In the genomic region with DNA sequence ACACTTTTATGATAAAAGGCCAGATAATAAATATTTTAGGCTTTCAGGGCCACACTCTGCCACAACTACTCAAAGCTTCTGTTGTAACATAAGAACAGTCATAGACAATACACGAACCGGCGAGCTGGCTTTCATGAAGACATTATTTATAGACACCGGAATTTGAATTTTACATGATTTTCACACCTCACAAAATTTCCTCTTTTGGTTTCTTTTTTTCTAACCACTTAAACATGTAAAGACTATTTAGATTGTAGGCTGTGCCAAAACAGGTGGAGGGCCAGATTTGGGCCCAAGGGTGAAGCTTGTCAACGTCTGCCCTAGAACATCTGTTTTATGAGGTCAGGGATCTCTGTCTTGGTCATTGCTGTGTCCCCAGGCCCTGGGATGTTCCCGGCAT, we compare ENCODE assay signal across 19 cellular contexts. TPM values are rescaled to one million over a fixed set of nuclear protein-coding genes. Genes with fewer than 3 reads are reported as not detected.
DNase-seq lines count a peak whose midpoint lies in the region; ATAC-seq, FAIRE-seq and TF ChIP-seq lines count a peak whose summit lies in the region.
"Had no signal": no experiment of that assay in that cellular context is flagged by ENCODE, and none has a peak within 500 bp of the region (broad histone marks: within the 10 kb centered on the region; RNA-seq: fewer than 3 reads in every experiment).

No MANE protein-coding gene starts in this region.

- H3K4me1 Mint-ChIP-seq in activated CD8-positive, alpha-beta memory T cell treated with anti-CD3 and anti-CD28 coated beads, Interleukin-2, amount 10 ng/mL, durations not matched to agents 7 days and 5 days: peaks cover 4% of the 10 kb centered on the region
- H3K4me1 Mint-ChIP-seq in naive thymus-derived CD8-positive, alpha-beta T cell: peaks cover 3 to 53% (median 11%) of the 10 kb centered on the region in 4 donors

- no peak for TF ChIP-seq EP300 in GM12878 (IDR thresholded peaks at IDR 0.05; ENCODE audit: borderline replicate concordance in 1 of 2, control insufficient read depth in 1 of 2, low read depth in 2 of 2, low read length in 2 of 2)

- H3K27ac ChIP-seq in GM12878 (ENCODE audit: control insufficient read depth, insufficient read depth): peak overlapping the region; percentile 67
- H3K27ac ChIP-seq: esophagus muscularis mucosa, hepatocyte, KMS-11, thoracic aorta had no signal

- H3K9me3 Mint-ChIP-seq in activated CD8-positive, alpha-beta memory T cell treated with anti-CD3 and anti-CD28 coated beads, Interleukin-2, amount 10 ng/mL, durations not matched to agents 7 days and 5 days (ENCODE audit: low read depth): no peaks in the 10 kb centered on the region
- no peaks in the 10 kb centered on the region for H3K9me3 Mint-ChIP-seq in naive thymus-derived CD8-positive, alpha-beta T cell
- H3K9me3 Mint-ChIP-seq: activated naive CD4-positive, alpha-beta T cell treated with anti-CD3 and anti-CD28 coated beads, Interleukin-2, amount 50 U/mL, for 24 hours had no signal

- peaks cover 21% of the 10 kb centered on the region for H3K4me1 ChIP-seq in GM12878 (ENCODE audit: control insufficient read depth, insufficient read depth, low read length)

- ATAC-seq in activated CD8-positive, alpha-beta memory T cell treated with anti-CD3 and anti-CD28 coated beads, Interleukin-2, amount 10 ng/mL, durations not matched to agents 7 days and 5 days: no peak
- ATAC-seq in HG02798 (IDR thresholded peaks at IDR 0.05; ENCODE audit: poor library complexity, unreplicated experiment): peak; percentile 52
- peak; percentile 62 for ATAC-seq in GM12878
- ATAC-seq in naive thymus-derived CD8-positive, alpha-beta T cell: no peak

- peak overlapping the region; percentile 66 for H3K4me2 ChIP-seq in GM12878 (ENCODE audit: control insufficient read depth, insufficient read depth)
- H3K4me2 ChIP-seq: hepatocyte, KMS-11 had no signal

- no peaks in the 10 kb centered on the region for H3K36me3 ChIP-seq in GM12878 (ENCODE audit: control insufficient read depth in 2 of 2, insufficient read depth in 2 of 2, low read length in 1 of 2)
- H3K36me3 ChIP-seq: esophagus muscularis mucosa, thoracic aorta had no signal

- no peak for TF ChIP-seq CTCF in GM12878 (IDR thresholded peaks at IDR 0.05 in 2 of 3, conservative IDR thresholded peaks at IDR 0.05 in 1 of 3; ENCODE audit: control insufficient read depth in 2 of 3, extremely low read depth in 1 of 3, insufficient read depth in 1 of 3, low read depth in 3 of 3, low read length in 3 of 3)

- 3% methylated on average over 6 of the region's 6 CpGs for WGBS in GM12878 (ENCODE audit: insufficient coverage, insufficient replicate concordance, low lambda C conversion rate, missing lambda C conversion rate)

- POLR2A ChIA-PET in GM12878 (lab: Charles Lee): no interaction called here
- POLR2A ChIA-PET in naive thymus-derived CD8-positive, alpha-beta T cell (lab: Charles Lee): interaction anchor here (1.1 kb wide), 1 partner anchor 123 kb away, joined by 4 read pairs; no protein-coding TSS in a partner anchor

- H3K79me2 ChIP-seq in GM12878 (ENCODE audit: control insufficient read depth, insufficient read depth, low read length): no peaks in the 10 kb centered on the region
- H3K79me2 ChIP-seq: hepatocyte had no signal

- BruUV-seq in GM12878 (replicated peaks; lab: Mats Ljungman, UMichigan): no TSS peak

- intact Hi-C loops in GM12878 (cut with micrococcal nuclease; ENCODE audit: unreplicated experiment): loop anchor here (1.0 kb wide), 1 partner anchor 19 kb away; no protein-coding TSS in a partner anchor

- FAIRE-seq in GM12878 (lab: Jason Lieb, UNC): peak; percentile 91
- FAIRE-seq: colon had no signal

- no peak overlapping the region for H3K4me3 Mint-ChIP-seq in activated CD8-positive, alpha-beta memory T cell treated with anti-CD3 and anti-CD28 coated beads, Interleukin-2, amount 10 ng/mL, durations not matched to agents 7 days and 5 days
- H3K4me3 Mint-ChIP-seq in naive thymus-derived CD8-positive, alpha-beta T cell: peak overlapping the region in 1 of 10 donors; percentile 64
- H3K4me3 Mint-ChIP-seq: activated naive CD4-positive, alpha-beta T cell treated with anti-CD3 and anti-CD28 coated beads, Interleukin-2, amount 50 U/mL, for 24 hours had no signal

- H3K4me3 ChIP-seq in GM12878: no peak overlapping the region
- H3K4me3 ChIP-seq: esophagus muscularis mucosa, hepatocyte, skin epidermis, thoracic aorta had no signal

- H3K27me3 Mint-ChIP-seq in activated CD8-positive, alpha-beta memory T cell treated with anti-CD3 and anti-CD28 coated beads, Interleukin-2, amount 10 ng/mL, durations not matched to agents 7 days and 5 days: peaks cover 3% of the 10 kb centered on the region
- peaks cover 0 to 12% (median 3%) of the 10 kb centered on the region in 5 donors for H3K27me3 Mint-ChIP-seq in naive thymus-derived CD8-positive, alpha-beta T cell

- no peak for TF ChIP-seq RAD21 in GM12878 (IDR thresholded peaks at IDR 0.05; ENCODE audit: insufficient read depth, low read depth, low read length)

- peak overlapping the region; percentile 37 for H3K27ac Mint-ChIP-seq in activated CD8-positive, alpha-beta memory T cell treated with anti-CD3 and anti-CD28 coated beads, Interleukin-2, amount 10 ng/mL, durations not matched to agents 7 days and 5 days
- peak overlapping the region in 5 of 10 donors; percentile 1 to 82 (median 56) for H3K27ac Mint-ChIP-seq in naive thymus-derived CD8-positive, alpha-beta T cell
- H3K27ac Mint-ChIP-seq: activated naive CD4-positive, alpha-beta T cell treated with anti-CD3 and anti-CD28 coated beads, Interleukin-2, amount 50 U/mL, for 24 hours had no signal

- H2AFZ ChIP-seq in GM12878 (ENCODE audit: control insufficient read depth, low read depth, low read length): peak overlapping the region; percentile 64
- H2AFZ ChIP-seq: hepatocyte had no signal

- CTCF ChIA-PET in activated CD8-positive, alpha-beta memory T cell treated with anti-CD3 and anti-CD28 coated beads, Interleukin-2, amount 10 ng/mL, durations not matched to agents 7 days and 5 days (lab: Charles Lee): interaction anchor here (1.1 to 2.1 kb wide), 5 partner anchors 19 to 72 kb away, joined by 4 to 13 read pairs (median 4); a partner anchor contains a TSS
- CTCF ChIA-PET in GM12878 (lab: Yijun Ruan, JAX): interaction anchor here (0.7 to 4.4 kb wide), 16 partner anchors 16 to 114 kb away, joined by 3 to 66 read pairs (median 4); a partner anchor contains a TSS

- peak overlapping the region; percentile 47 for H3K9ac ChIP-seq in GM12878 (ENCODE audit: control insufficient read depth, insufficient read depth, low read length)
- H3K9ac ChIP-seq: KMS-11 had no signal

- no peak for TF ChIP-seq POLR2A in GM12878 (IDR thresholded peaks at IDR 0.05; ENCODE audit: low read depth, low read length)

- H4K20me1 ChIP-seq in GM12878 (ENCODE audit: control insufficient read depth, insufficient read depth): no peaks in the 10 kb centered on the region

- RAD21 ChIA-PET in GM12878 (lab: Charles Lee; ENCODE audit: unreplicated experiment): interaction anchor here (0.8 to 2.5 kb wide), 6 partner anchors 14 to 56 kb away, joined by 3 to 26 read pairs (median 4); no protein-coding TSS in a partner anchor

- no peaks in the 10 kb centered on the region for H3K36me3 Mint-ChIP-seq in activated CD8-positive, alpha-beta memory T cell treated with anti-CD3 and anti-CD28 coated beads, Interleukin-2, amount 10 ng/mL, durations not matched to agents 7 days and 5 days
- no peaks in the 10 kb centered on the region for H3K36me3 Mint-ChIP-seq in naive thymus-derived CD8-positive, alpha-beta T cell
- H3K36me3 Mint-ChIP-seq: activated naive CD4-positive, alpha-beta T cell treated with anti-CD3 and anti-CD28 coated beads, Interleukin-2, amount 50 U/mL, for 24 hours had no signal

- no peaks in the 10 kb centered on the region; a peak in 1 of 4 replicates for H3K27me3 ChIP-seq in GM12878 (replicated peaks in 1 of 2; ENCODE audit: control insufficient read depth in 2 of 2, insufficient read depth in 2 of 2, low read length in 1 of 2)
- H3K27me3 ChIP-seq: hepatocyte had no signal

- in situ Hi-C loops in GM12878 (cut with MboI): no loop called here

- SMC1A ChIA-PET in GM12878 (lab: Charles Lee; ENCODE audit: uncharacterized antibody, unreplicated experiment): interaction anchor here (0.6 to 3.3 kb wide), 9 partner anchors 16 to 159 kb away, joined by 3 to 31 read pairs (median 3); a partner anchor contains a TSS

- H3K9me3 ChIP-seq in GM12878 (replicated peaks; ENCODE audit: control insufficient read depth, insufficient read depth, low read length): no peaks in the 10 kb centered on the region
- H3K9me3 ChIP-seq: esophagus muscularis mucosa, thoracic aorta had no signal

- DNase-seq in activated CD8-positive, alpha-beta memory T cell treated with anti-CD3 and anti-CD28 coated beads, Interleukin-2, amount 10 ng/mL, durations not matched to agents 7 days and 5 days: no peak
- DNase-seq in activated CD8-positive, alpha-beta memory T cell treated with anti-CD3 and anti-CD28 coated beads, Interleukin-2, amount 50 U/mL, for 48 hours: no peak
- peak; percentile 42 for DNase-seq in GM12878 (ENCODE audit: low read depth, low spot score)
- no peak for DNase-seq in AG08395 (ENCODE audit: low spot score)
- no peak for DNase-seq in NCI-H1436 (lab: John Stamatoyannopoulos, UW)
- DNase-seq in naive thymus-derived CD8-positive, alpha-beta T cell: no peak
- DNase-seq in NCI-H1930 (lab: John Stamatoyannopoulos, UW): no peak
- DNase-seq: 8988T, NCI-H1694, SHP77 treated with DMSO at 0.1 percent for 48 hours had no signal

RNA-seq across cellular contexts. Expression of a gene that starts 29.7 kb away (rescaled TPM):
- not detected for total RNA-seq in activated CD8-positive, alpha-beta memory T cell treated with anti-CD3 and anti-CD28 coated beads, Interleukin-2, amount 10 ng/mL, durations not matched to agents 7 days and 5 days
- not detected in 2 replicates for total RNA-seq in GM12878 (2013; cell fraction: nucleolus; rRNA removed)
- total RNA-seq in GM12878 (2014; rRNA removed) (not detected in 2 replicates), GM12878 (2014; rRNA removed; fragmentation: Illumina TruSeq; extraction: Trizol) (not detected in 2 replicates), GM12878 (2021) (0.44 and 0.80 TPM in 2 replicates)
- not detected for polyA plus RNA-seq in GM12878 (2011; ENCODE audit: low read depth)
- polyA plus RNA-seq in GM12878 (2011; rRNA removed) (not detected in 2 replicates), GM12878 (2014; fragmentation: Illumina TruSeq; extraction: Trizol) (not detected in 2 replicates), GM12878 (2014; fragmentation: Nextera tagmentation; extraction: Ambion mirVana) (under 1 TPM in 1 of 2 experiments, not detected in 1; 0.09 TPM), GM12878 (2014; rRNA removed) (not detected in 2 replicates), GM12878 (2016; fragmentation: Nextera tagmentation; extraction: Ambion mirVana) (not detected)
- not detected in 2 replicates for polyA plus RNA-seq in GM12878 (2011; cell fraction: cytosol; rRNA removed)
- polyA plus RNA-seq in GM12878 (2011; cell fraction: nucleus; rRNA removed): not detected in 2 replicates
- not detected in 2 replicates for polyA plus RNA-seq in GM12878 (2012)
- not detected in 2 replicates for polyA minus RNA-seq in GM12878 (2011; rRNA and poly(A)+ RNA removed)
- polyA minus RNA-seq in GM12878 (2011; cell fraction: cytosol; rRNA and poly(A)+ RNA removed): not detected in 2 replicates
- not detected in 2 replicates for polyA minus RNA-seq in GM12878 (2011; cell fraction: nucleus; rRNA and poly(A)+ RNA removed)
- total RNA-seq in naive thymus-derived CD8-positive, alpha-beta T cell: not detected
- polyA plus RNA-seq in naive thymus-derived CD8-positive, alpha-beta T cell: not detected
- total RNA-seq: liver had no signal

RNA-seq across cellular contexts. Expression of a gene that starts 44.4 kb away (rescaled TPM):
- total RNA-seq in activated CD8-positive, alpha-beta memory T cell treated with anti-CD3 and anti-CD28 coated beads, Interleukin-2, amount 10 ng/mL, durations not matched to agents 7 days and 5 days: not detected
- total RNA-seq in GM12878 (2013; cell fraction: nucleolus; rRNA removed): not detected in 2 replicates
- total RNA-seq in GM12878 (2014; rRNA removed) (not detected in 2 replicates), GM12878 (2014; rRNA removed; fragmentation: Illumina TruSeq; extraction: Trizol) (not detected in 2 replicates), GM12878 (2021) (0.13 and 0.21 TPM in 2 replicates)
- polyA plus RNA-seq in GM12878 (2011; ENCODE audit: low read depth): not detected
- polyA plus RNA-seq in GM12878 (2011; rRNA removed) (not detected in 2 replicates), GM12878 (2014; fragmentation: Illumina TruSeq; extraction: Trizol) (not detected in 2 replicates), GM12878 (2014; fragmentation: Nextera tagmentation; extraction: Ambion mirVana) (not detected), GM12878 (2014; rRNA removed) (0.16 TPM in 1 of 2 replicates, not detected in the other), GM12878 (2016; fragmentation: Nextera tagmentation; extraction: Ambion mirVana) (under 1 TPM in 1 of 2 experiments, not detected in 1; 0.35 TPM)
- polyA plus RNA-seq in GM12878 (2011; cell fraction: cytosol; rRNA removed): not detected in 2 replicates
- polyA plus RNA-seq in GM12878 (2011; cell fraction: nucleus; rRNA removed): 0.12 TPM in 1 of 2 replicates, not detected in the other
- polyA plus RNA-seq in GM12878 (2012): not detected in 2 replicates
- polyA minus RNA-seq in GM12878 (2011; rRNA and poly(A)+ RNA removed): not detected in 2 replicates
- not detected in 2 replicates for polyA minus RNA-seq in GM12878 (2011; cell fraction: cytosol; rRNA and poly(A)+ RNA removed)
- polyA minus RNA-seq in GM12878 (2011; cell fraction: nucleus; rRNA and poly(A)+ RNA removed): not detected in 2 replicates
- under 1 TPM in 1 of 2 experiments, not detected in 1; 0.16 TPM for total RNA-seq in naive thymus-derived CD8-positive, alpha-beta T cell
- polyA plus RNA-seq in naive thymus-derived CD8-positive, alpha-beta T cell: under 1 TPM in 1 of 3 donors, not detected in 2; 0.16 TPM

RNA-seq across cellular contexts. Expression of a gene that starts 48.9 kb away (rescaled TPM):
- total RNA-seq in activated CD8-positive, alpha-beta memory T cell treated with anti-CD3 and anti-CD28 coated beads, Interleukin-2, amount 10 ng/mL, durations not matched to agents 7 days and 5 days: not detected
- 0.17 TPM in 1 of 2 replicates, not detected in the other for total RNA-seq in GM12878 (2013; cell fraction: nucleolus; rRNA removed)
- total RNA-seq in GM12878 (2014; rRNA removed): 0.16 TPM in 1 of 2 replicates, not detected in the other
- total RNA-seq in GM12878 (2014; rRNA removed; fragmentation: Illumina TruSeq; extraction: Trizol): not detected in 2 replicates
- total RNA-seq in GM12878 (2021): 0.29 TPM in 1 of 2 replicates, not detected in the other
- not detected for polyA plus RNA-seq in GM12878 (2011; ENCODE audit: low read depth)
- 0.11 TPM in 1 of 2 replicates, not detected in the other for polyA plus RNA-seq in GM12878 (2011; rRNA removed)
- 0.08 and 0.15 TPM in 2 replicates for polyA plus RNA-seq in GM12878 (2011; cell fraction: cytosol; rRNA removed)
- 0.85 and 0.99 TPM in 2 replicates for polyA plus RNA-seq in GM12878 (2011; cell fraction: nucleus; rRNA removed)
- polyA plus RNA-seq in GM12878 (2012): 0.03 and 0.20 TPM in 2 replicates
- polyA plus RNA-seq in GM12878 (2014; fragmentation: Illumina TruSeq; extraction: Trizol): not detected in 2 replicates
- not detected for polyA plus RNA-seq in GM12878 (2014; fragmentation: Nextera tagmentation; extraction: Ambion mirVana)
- not detected in 2 replicates for polyA plus RNA-seq in GM12878 (2014; rRNA removed)
- not detected for polyA plus RNA-seq in GM12878 (2016; fragmentation: Nextera tagmentation; extraction: Ambion mirVana)
- not detected in 2 replicates for polyA minus RNA-seq in GM12878 (2011; rRNA and poly(A)+ RNA removed)
- not detected in 2 replicates for polyA minus RNA-seq in GM12878 (2011; cell fraction: cytosol; rRNA and poly(A)+ RNA removed)
- polyA minus RNA-seq in GM12878 (2011; cell fraction: nucleus; rRNA and poly(A)+ RNA removed): not detected in 2 replicates
- 1 to 10 TPM in 1 of 2 experiments, under 1 TPM in 1; 0.52 to 1.6 TPM for total RNA-seq in naive thymus-derived CD8-positive, alpha-beta T cell
- under 1 TPM in 1 of 3 donors, not detected in 2; 0.18 TPM for polyA plus RNA-seq in naive thymus-derived CD8-positive, alpha-beta T cell

RNA-seq across cellular contexts. Expression of a gene that starts 52.7 kb away (rescaled TPM):
- under 1 TPM in 1 of 2 experiments, not detected in 1; 0.61 TPM for total RNA-seq in activated CD8-positive, alpha-beta memory T cell treated with anti-CD3 and anti-CD28 coated beads, Interleukin-2, amount 10 ng/mL, durations not matched to agents 7 days and 5 days
- total RNA-seq in GM12878 (2013; cell fraction: nucleolus; rRNA removed): not detected in 2 replicates
- total RNA-seq in GM12878 (2014; rRNA removed): 1.0 TPM in 1 of 2 replicates, not detected in the other
- not detected in 2 replicates for total RNA-seq in GM12878 (2014; rRNA removed; fragmentation: Illumina TruSeq; extraction: Trizol)
- 1.2 and 1.4 TPM in 2 replicates for total RNA-seq in GM12878 (2021)
- polyA plus RNA-seq in GM12878 (2011; ENCODE audit: low read depth): not detected
- 0.29 and 0.54 TPM in 2 replicates for polyA plus RNA-seq in GM12878 (2011; rRNA removed)
- 0.21 and 0.75 TPM in 2 replicates for polyA plus RNA-seq in GM12878 (2011; cell fraction: cytosol; rRNA removed)
- 0.82 and 1.0 TPM in 2 replicates for polyA plus RNA-seq in GM12878 (2011; cell fraction: nucleus; rRNA removed)
- polyA plus RNA-seq in GM12878 (2012): 0.29 and 0.37 TPM in 2 replicates
- 0.34 TPM in 1 of 2 replicates, not detected in the other for polyA plus RNA-seq in GM12878 (2014; fragmentation: Illumina TruSeq; extraction: Trizol)
- not detected for polyA plus RNA-seq in GM12878 (2014; fragmentation: Nextera tagmentation; extraction: Ambion mirVana)
- polyA plus RNA-seq in GM12878 (2014; rRNA removed): 0.14 and 0.37 TPM in 2 replicates
- polyA plus RNA-seq in GM12878 (2016; fragmentation: Nextera tagmentation; extraction: Ambion mirVana): under 1 TPM in 1 of 2 experiments, not detected in 1; 0.44 TPM
- polyA minus RNA-seq in GM12878 (2011; rRNA and poly(A)+ RNA removed): 0.62 TPM in 1 of 2 replicates, not detected in the other
- not detected in 2 replicates for polyA minus RNA-seq in GM12878 (2011; cell fraction: cytosol; rRNA and poly(A)+ RNA removed)
- not detected in 2 replicates for polyA minus RNA-seq in GM12878 (2011; cell fraction: nucleus; rRNA and poly(A)+ RNA removed)
- 1 to 10 TPM in 1 of 2 experiments, not detected in 1; 1.1 TPM for total RNA-seq in naive thymus-derived CD8-positive, alpha-beta T cell
- under 1 TPM in 2 of 3 donors, not detected in 1; 0.77 TPM for polyA plus RNA-seq in naive thymus-derived CD8-positive, alpha-beta T cell

RNA-seq across cellular contexts. Expression of a gene that starts 55.7 kb away (rescaled TPM):
- total RNA-seq in activated CD8-positive, alpha-beta memory T cell treated with anti-CD3 and anti-CD28 coated beads, Interleukin-2, amount 10 ng/mL, durations not matched to agents 7 days and 5 days: under 1 TPM; 0.26 to 0.37 TPM
- 0.50 and 0.73 TPM in 2 replicates for total RNA-seq in GM12878 (2013; cell fraction: nucleolus; rRNA removed)
- total RNA-seq in GM12878 (2014; rRNA removed) (0.06 and 0.16 TPM in 2 replicates), GM12878 (2014; rRNA removed; fragmentation: Illumina TruSeq; extraction: Trizol) (0.04 TPM in 1 of 2 replicates, not detected in the other), GM12878 (2021) (0.27 and 0.33 TPM in 2 replicates)
- polyA plus RNA-seq in GM12878 (2011; ENCODE audit: low read depth): 0.07 TPM
- polyA plus RNA-seq in GM12878 (2011; rRNA removed) (0.04 and 0.11 TPM in 2 replicates), GM12878 (2014; fragmentation: Illumina TruSeq; extraction: Trizol) (0.13 and 0.62 TPM in 2 replicates), GM12878 (2014; fragmentation: Nextera tagmentation; extraction: Ambion mirVana) (not detected), GM12878 (2014; rRNA removed) (0.34 and 0.54 TPM in 2 replicates), GM12878 (2016; fragmentation: Nextera tagmentation; extraction: Ambion mirVana) (under 1 TPM in 1 of 2 experiments, not detected in 1; 0.08 TPM)
- 0.09 and 0.15 TPM in 2 replicates for polyA plus RNA-seq in GM12878 (2011; cell fraction: cytosol; rRNA removed)
- 0.79 and 0.83 TPM in 2 replicates for polyA plus RNA-seq in GM12878 (2011; cell fraction: nucleus; rRNA removed)
- polyA plus RNA-seq in GM12878 (2012): 0.15 and 0.16 TPM in 2 replicates
- 0.07 and 0.26 TPM in 2 replicates for polyA minus RNA-seq in GM12878 (2011; rRNA and poly(A)+ RNA removed)
- polyA minus RNA-seq in GM12878 (2011; cell fraction: cytosol; rRNA and poly(A)+ RNA removed): not detected in 2 replicates
- polyA minus RNA-seq in GM12878 (2011; cell fraction: nucleus; rRNA and poly(A)+ RNA removed): 0.12 and 0.29 TPM in 2 replicates
- total RNA-seq in naive thymus-derived CD8-positive, alpha-beta T cell: 1 to 10 TPM; 1.6 to 2.1 TPM
- polyA plus RNA-seq in naive thymus-derived CD8-positive, alpha-beta T cell: under 1 TPM in 2 of 3 donors, not detected in 1; 0.27 to 0.28 TPM

Comparison
In these comparisons a context has a peak if more than half of its experiments do, and no peak if none do; other contexts are left out.
1. ATAC-seq: peak in HG02798 (single experiment) and GM12878 (single experiment); none in activated CD8-positive, alpha-beta memory T cell treated with anti-CD3 and anti-CD28 coated beads, Interleukin-2, amount 10 ng/mL, durations not matched to agents 7 days and 5 days (single experiment) and naive thymus-derived CD8-positive, alpha-beta T cell (0 of 2).